In the genomic region with DNA sequence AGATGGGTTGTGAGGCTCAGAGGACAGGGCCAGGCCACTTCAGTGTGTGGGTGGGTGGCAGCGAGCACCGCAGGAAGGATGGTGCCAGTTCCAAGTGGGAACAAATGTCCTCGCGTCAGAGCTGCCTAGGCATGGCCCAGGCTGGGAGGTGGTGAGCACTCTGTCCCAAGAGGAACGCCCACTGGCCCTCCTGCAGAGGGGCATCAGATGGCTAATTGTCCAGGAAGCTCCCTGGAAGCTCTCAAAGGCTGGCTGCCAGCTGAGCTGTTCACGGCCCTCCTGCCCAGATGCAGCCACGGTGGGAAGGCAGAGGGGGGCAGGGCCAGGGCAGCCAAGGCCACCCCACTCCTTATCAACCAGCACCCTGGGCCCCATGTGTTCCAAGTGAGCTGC, we compare ENCODE assay signal across 10 cellular contexts. TPM values are rescaled to one million over a fixed set of nuclear protein-coding genes. Genes with fewer than 3 reads are reported as not detected.
A peak's percentile ranks its signal among the peaks of the same experiment; 100 is the strongest.
DNase-seq lines count a peak whose midpoint lies in the region; ATAC-seq and TF ChIP-seq lines count a peak whose summit lies in the region.
"Had no signal": no experiment of that assay in that cellular context is flagged by ENCODE, and none has a peak within 500 bp of the region (broad histone marks: within the 10 kb centered on the region; RNA-seq: fewer than 3 reads in every experiment).

No MANE protein-coding gene starts in this region.

- POLR2A ChIA-PET in activated CD8-positive, alpha-beta T cell treated with anti-CD3 and anti-CD28 coated beads, Interleukin-2, amount 10 ng/mL, durations not matched to agents 7 days and 5 days (lab: Charles Lee) = interaction anchor here (1.2 kb wide), 1 partner anchor 9 kb away, joined by 3 read pairs; no protein-coding TSS in a partner anchor
- POLR2A ChIA-PET in activated CD8-positive, alpha-beta T cell treated with anti-CD3 and anti-CD28 coated beads for 36 hours (lab: Charles Lee) = no interaction called here
- POLR2A ChIA-PET in activated B cell treated with CpG ODN at 0.5 μM for 24 hours (lab: Charles Lee) = interaction anchor here (1.1 to 10.3 kb wide), 6 partner anchors 11 to 67 kb away, joined by 3 to 465 read pairs (median 118); no protein-coding TSS in a partner anchor

- peaks cover 7% of the 10 kb centered on the region for H3K36me3 Mint-ChIP-seq in activated CD8-positive, alpha-beta T cell treated with anti-CD3 and anti-CD28 coated beads, Interleukin-2, amount 10 ng/mL, durations not matched to agents 7 days and 5 days (ENCODE audit: low read depth)
- peaks cover 3% of the 10 kb centered on the region for H3K36me3 Mint-ChIP-seq in activated CD8-positive, alpha-beta T cell treated with anti-CD3 and anti-CD28 coated beads for 36 hours (ENCODE audit: low read depth)
- H3K36me3 Mint-ChIP-seq in activated B cell treated with CpG ODN at 0.5 μM for 24 hours (ENCODE audit: low read depth) = peaks cover 48% of the 10 kb centered on the region

- H3K36me3 ChIP-seq in upper lobe of right lung = no peaks in the 10 kb centered on the region

- H3K27ac ChIP-seq in upper lobe of right lung = no peak overlapping the region

- no peaks in the 10 kb centered on the region for H3K27me3 ChIP-seq in upper lobe of right lung

- H3K9me3 ChIP-seq in upper lobe of right lung = no peaks in the 10 kb centered on the region

- no peaks in the 10 kb centered on the region for H3K27me3 Mint-ChIP-seq in activated CD8-positive, alpha-beta T cell treated with anti-CD3 and anti-CD28 coated beads, Interleukin-2, amount 10 ng/mL, durations not matched to agents 7 days and 5 days (ENCODE audit: low read depth)
- H3K27me3 Mint-ChIP-seq in activated CD8-positive, alpha-beta T cell treated with anti-CD3 and anti-CD28 coated beads for 36 hours = no peaks in the 10 kb centered on the region
- H3K27me3 Mint-ChIP-seq in activated B cell treated with CpG ODN at 0.5 μM for 24 hours = no peaks in the 10 kb centered on the region

- intact Hi-C loops in activated CD8-positive, alpha-beta T cell treated with anti-CD3 and anti-CD28 coated beads for 36 hours (cut with micrococcal nuclease) = no loop called here
- intact Hi-C loops in activated B cell treated with CpG ODN at 0.5 μM for 24 hours (cut with micrococcal nuclease) = loop anchor here (1.0 kb wide), 1 partner anchor 9 kb away; no protein-coding TSS in a partner anchor
- intact Hi-C loops in upper lobe of right lung (cut with DNase I) = no loop called here

- ATAC-seq in activated CD8-positive, alpha-beta T cell treated with anti-CD3 and anti-CD28 coated beads, Interleukin-2, amount 10 ng/mL, durations not matched to agents 7 days and 5 days = no peak
- no peak for ATAC-seq in activated CD8-positive, alpha-beta T cell treated with anti-CD3 and anti-CD28 coated beads for 36 hours
- ATAC-seq in activated B cell treated with CpG ODN at 0.5 μM for 24 hours (ENCODE audit: low read depth) = no peak
- ATAC-seq in upper lobe of right lung = peak; percentile 36
- no peak for ATAC-seq in GM21576 (IDR thresholded peaks at IDR 0.05; ENCODE audit: unreplicated experiment)
- ATAC-seq: activated naive CD4-positive, alpha-beta T cell treated with anti-CD3 and anti-CD28 coated beads, Interleukin-2, amount 50 U/mL, for 72 hours had no signal

- H3K9me3 Mint-ChIP-seq in activated CD8-positive, alpha-beta T cell treated with anti-CD3 and anti-CD28 coated beads, Interleukin-2, amount 10 ng/mL, durations not matched to agents 7 days and 5 days (ENCODE audit: insufficient read depth) = no peaks in the 10 kb centered on the region
- H3K9me3 Mint-ChIP-seq in activated CD8-positive, alpha-beta T cell treated with anti-CD3 and anti-CD28 coated beads for 36 hours = no peaks in the 10 kb centered on the region
- no peaks in the 10 kb centered on the region for H3K9me3 Mint-ChIP-seq in activated B cell treated with CpG ODN at 0.5 μM for 24 hours
- H3K9me3 Mint-ChIP-seq: activated naive CD4-positive, alpha-beta T cell treated with anti-CD3 and anti-CD28 coated beads, Interleukin-2, amount 50 U/mL, for 72 hours had no signal

- no peak for DNase-seq in activated CD8-positive, alpha-beta T cell treated with anti-CD3 and anti-CD28 coated beads, Interleukin-2, amount 10 ng/mL, durations not matched to agents 7 days and 5 days
- no peak for DNase-seq in activated CD8-positive, alpha-beta T cell treated with anti-CD3 and anti-CD28 coated beads for 36 hours
- DNase-seq in activated B cell treated with CpG ODN at 0.5 μM for 24 hours = no peak
- DNase-seq in iPS-NIHi11 (ENCODE audit: low spot score) = peak; percentile 57
- no peak for DNase-seq in upper lobe of right lung
- no peak for DNase-seq in activated CD8-positive, alpha-beta memory T cell treated with anti-CD3 and anti-CD28 coated beads for 24 hours
- no peak for DNase-seq in NCI-H187 treated with DMSO at 0.1 percent for 48 hours (lab: John Stamatoyannopoulos, UW)
- DNase-seq: small intestine had no signal

- peak overlapping the region; percentile 69 for H3K27ac Mint-ChIP-seq in activated CD8-positive, alpha-beta T cell treated with anti-CD3 and anti-CD28 coated beads, Interleukin-2, amount 10 ng/mL, durations not matched to agents 7 days and 5 days
- H3K27ac Mint-ChIP-seq in activated CD8-positive, alpha-beta T cell treated with anti-CD3 and anti-CD28 coated beads for 36 hours = no peak overlapping the region
- H3K27ac Mint-ChIP-seq in activated B cell treated with CpG ODN at 0.5 μM for 24 hours = peak overlapping the region; percentile 95

- TF ChIP-seq CTCF in activated CD8-positive, alpha-beta T cell treated with anti-CD3 and anti-CD28 coated beads for 36 hours (IDR thresholded peaks at IDR 0.05) = no peak
- TF ChIP-seq CTCF in activated B cell treated with CpG ODN at 0.5 μM for 24 hours (IDR thresholded peaks at IDR 0.05) (no peak), upper lobe of right lung (IDR thresholded peaks at IDR 0.05) (no peak)

- H3K4me1 ChIP-seq in upper lobe of right lung = peaks cover 37% of the 10 kb centered on the region

- CTCF ChIA-PET in activated CD8-positive, alpha-beta T cell treated with anti-CD3 and anti-CD28 coated beads, Interleukin-2, amount 10 ng/mL, durations not matched to agents 7 days and 5 days (lab: Charles Lee) = interaction anchor here (6.8 kb wide), 1 partner anchor 23 kb away, joined by 41 read pairs; no protein-coding TSS in a partner anchor
- CTCF ChIA-PET in activated CD8-positive, alpha-beta T cell treated with anti-CD3 and anti-CD28 coated beads for 36 hours (lab: Charles Lee) = no interaction called here
- CTCF ChIA-PET in activated B cell treated with CpG ODN at 0.5 μM for 24 hours (lab: Charles Lee) = interaction anchor here (1.0 to 1.4 kb wide), 4 partner anchors 23 to 74 kb away, joined by 3 to 5 read pairs (median 4); no protein-coding TSS in a partner anchor

- no peak overlapping the region for H3K4me3 ChIP-seq in upper lobe of right lung

- H3K4me3 Mint-ChIP-seq in activated CD8-positive, alpha-beta T cell treated with anti-CD3 and anti-CD28 coated beads, Interleukin-2, amount 10 ng/mL, durations not matched to agents 7 days and 5 days = no peak overlapping the region
- H3K4me3 Mint-ChIP-seq in activated CD8-positive, alpha-beta T cell treated with anti-CD3 and anti-CD28 coated beads for 36 hours = no peak overlapping the region
- peak overlapping the region; percentile 100 for H3K4me3 Mint-ChIP-seq in activated B cell treated with CpG ODN at 0.5 μM for 24 hours

- H3K4me1 Mint-ChIP-seq in activated CD8-positive, alpha-beta T cell treated with anti-CD3 and anti-CD28 coated beads, Interleukin-2, amount 10 ng/mL, durations not matched to agents 7 days and 5 days (ENCODE audit: low read depth) = peaks cover 52% of the 10 kb centered on the region
- peaks cover 39% of the 10 kb centered on the region for H3K4me1 Mint-ChIP-seq in activated CD8-positive, alpha-beta T cell treated with anti-CD3 and anti-CD28 coated beads for 36 hours (ENCODE audit: low read depth)
- H3K4me1 Mint-ChIP-seq in activated B cell treated with CpG ODN at 0.5 μM for 24 hours = peaks cover 83% of the 10 kb centered on the region

RNA-seq across cellular contexts. Expression of gene IQSEC1, which starts 55.2 kb away (rescaled TPM):
- total RNA-seq in activated CD8-positive, alpha-beta T cell treated with anti-CD3 and anti-CD28 coated beads, Interleukin-2, amount 10 ng/mL, durations not matched to agents 7 days and 5 days = 10 to 100 TPM; 47.8 to 53.8 TPM
- total RNA-seq in activated CD8-positive, alpha-beta T cell treated with anti-CD3 and anti-CD28 coated beads for 36 hours = 10 to 100 TPM; 31.7 to 39.2 TPM
- 260 and 296 TPM in 2 replicates for total RNA-seq in activated B cell treated with CpG ODN at 0.5 μM for 24 hours
- total RNA-seq in upper lobe of right lung = 61.6 TPM
